22 cellular contexts compared by ENCODE assay signal in genomic region chr14:34723867-34724266, GRCh38. TPM values are rescaled to one million over a fixed set of nuclear protein-coding genes. Genes with fewer than 3 reads are reported as not detected.
DNase-seq lines count a peak whose midpoint lies in the region; ATAC-seq, FAIRE-seq and TF ChIP-seq lines count a peak whose summit lies in the region.
"Had no signal": no experiment of that assay in that cellular context is flagged by ENCODE, and none has a peak within 500 bp of the region (broad histone marks: within the 10 kb centered on the region; RNA-seq: fewer than 3 reads in every experiment).

No MANE protein-coding gene starts in this region.

- no peak overlapping the region for H3K4me3 ChIP-seq in GM23248
- H3K4me3 ChIP-seq in H1 (ENCODE audit: extremely low read depth in 1 of 4, insufficient read depth in 2 of 4, low read depth in 3 of 4, low read length in 4 of 4), result no peak overlapping the region
- H3K4me3 ChIP-seq in neural progenitor cell, result no peak overlapping the region
- H3K4me3 ChIP-seq: A549; BLaER1 treated with 17β-estradiol and CSF1 and Interleukin-3, amounts not matched to agents 10 nM and 100 nM had no signal

- H3K79me2 ChIP-seq in GM23248 (ENCODE audit: insufficient read depth) (no peaks in the 10 kb centered on the region), H1 (ENCODE audit: control insufficient read depth in 1 of 2, insufficient read depth in 2 of 2, low read length in 2 of 2) (no peaks in the 10 kb centered on the region), neural progenitor cell (ENCODE audit: low read depth) (no peaks in the 10 kb centered on the region)

- TF ChIP-seq POLR2A in H1 (IDR thresholded peaks at IDR 0.05; ENCODE audit: control extremely low read depth in 1 of 2, low read depth in 2 of 2, low read length in 2 of 2), result no peak

- H2AFZ ChIP-seq in GM23248 (peak overlapping the region; percentile 66), H1 (ENCODE audit: low read length) (no peak overlapping the region), neural progenitor cell (replicated peaks) (peak overlapping the region; percentile 92)

- H3K4me1 Mint-ChIP-seq in neural progenitor cell, result no peaks in the 10 kb centered on the region
- H3K4me1 Mint-ChIP-seq in activated T-helper 2 cell treated with anti-CD3 and anti-CD28 coated beads, Interferon-gamma antibody, Interleukin-2, Interleukin-4, amounts not matched to agents 10 μg/mL and 5 μg/mL and 100 μg/mL, durations not matched to agents 14 hours and 24 hours and 36 hours (ENCODE audit: low read depth), result peaks cover 8% of the 10 kb centered on the region

- H3K36me3 ChIP-seq in GM23248 (ENCODE audit: low read depth) (no peaks in the 10 kb centered on the region), H1 (ENCODE audit: control insufficient read depth in 2 of 4, insufficient read depth in 4 of 4, low read length in 3 of 4) (no peaks in the 10 kb centered on the region), neural progenitor cell (no peaks in the 10 kb centered on the region)
- H3K36me3 ChIP-seq: BE2C; BLaER1 treated with 17β-estradiol and CSF1 and Interleukin-3, amounts not matched to agents 10 nM and 100 nM had no signal

- H3K9me3 ChIP-seq in GM23248 (ENCODE audit: low read depth), result no peaks in the 10 kb centered on the region
- H3K9me3 ChIP-seq in H1 (ENCODE audit: insufficient read depth in 2 of 2, low read depth in 1 of 2, low read length in 1 of 2), result no peaks in the 10 kb centered on the region
- no peaks in the 10 kb centered on the region for H3K9me3 ChIP-seq in neural progenitor cell (ENCODE audit: low read depth)
- H3K9me3 ChIP-seq: A549; BE2C; BLaER1 treated with 17β-estradiol and CSF1 and Interleukin-3, amounts not matched to agents 10 nM and 100 nM had no signal

- no peak for FAIRE-seq in H1 (lab: Jason Lieb, UNC)
- FAIRE-seq: A549, D721Med, GM12892 had no signal

- no peak overlapping the region for H3K23ac ChIP-seq in H1 (ENCODE audit: insufficient read length)

- in situ Hi-C loops in GM23248 (cut with MboI), result no loop called here
- in situ Hi-C loops in GM13976 (cut with MboI; ENCODE audit: low sequenced_read_pairs, unreplicated experiment), result loop anchor here (10.0 kb wide), 1 partner anchor 49 kb away; no protein-coding TSS in a partner anchor

- no peak overlapping the region for H3K4me3 Mint-ChIP-seq in neural progenitor cell
- no peak overlapping the region for H3K4me3 Mint-ChIP-seq in activated T-helper 2 cell treated with anti-CD3 and anti-CD28 coated beads, Interferon-gamma antibody, Interleukin-2, Interleukin-4, amounts not matched to agents 10 μg/mL and 5 μg/mL and 100 μg/mL, durations not matched to agents 14 hours and 24 hours and 36 hours (ENCODE audit: low read depth)
- H3K4me3 Mint-ChIP-seq: CD8-positive, alpha-beta T cell; H9; HFFc6 had no signal

- no peak overlapping the region for H3K18ac ChIP-seq in H1 (ENCODE audit: extremely low read depth, low read length)

- no peak overlapping the region for H2BK20ac ChIP-seq in H1 (ENCODE audit: low read length)

- no peak for TF ChIP-seq CTCF in H1 (IDR thresholded peaks at IDR 0.05; ENCODE audit: control extremely low read depth in 1 of 3, insufficient read depth in 1 of 3, low read depth in 1 of 3, low read length in 3 of 3)
- TF ChIP-seq CTCF in neural progenitor cell (IDR thresholded peaks at IDR 0.05), result no peak
- no peak for TF ChIP-seq CTCF in GM13976 (IDR thresholded peaks at IDR 0.05; ENCODE audit: borderline replicate concordance, control extremely low read depth, extremely low read depth, insufficient read depth, missing control alignments)

- no peak overlapping the region for H4K5ac ChIP-seq in H1 (ENCODE audit: insufficient read length, low read depth, low read length)

- H3K27me3 ChIP-seq in GM23248 (replicated peaks; ENCODE audit: insufficient read depth) (no peaks in the 10 kb centered on the region), H1 (replicated peaks in 1 of 4; ENCODE audit: control insufficient read depth in 3 of 4, extremely low read depth in 1 of 4, insufficient read depth in 3 of 4, low read length in 3 of 4) (no peaks in the 10 kb centered on the region), neural progenitor cell (no peaks in the 10 kb centered on the region)
- H3K27me3 ChIP-seq: BE2C; BLaER1 treated with 17β-estradiol and CSF1 and Interleukin-3, amounts not matched to agents 10 nM and 100 nM had no signal

- TF ChIP-seq RAD21 in H1 (IDR thresholded peaks at IDR 0.05 in 1 of 2, conservative IDR thresholded peaks at IDR 0.05 in 1 of 2; ENCODE audit: low read depth in 2 of 2, low read length in 2 of 2), result no peak

- CTCF ChIA-PET in H1 (lab: Charles Lee; ENCODE audit: partially characterized antibody), result interaction anchor here (0.6 to 4.4 kb wide), 10 partner anchors 9 to 1066 kb away, joined by 3 to 63 read pairs (median 7); no protein-coding TSS in a partner anchor

- intact Hi-C loops in activated T-helper 2 cell treated with anti-CD3 and anti-CD28 coated beads, Interferon-gamma antibody, Interleukin-2, Interleukin-4, amounts not matched to agents 10 μg/mL and 5 μg/mL and 100 μg/mL, durations not matched to agents 14 hours and 24 hours and 36 hours (cut with micrococcal nuclease), result loop anchor here (1.0 kb wide), 1 partner anchor 52 kb away; no protein-coding TSS in a partner anchor

- POLR2A ChIA-PET in H1 (lab: Charles Lee; ENCODE audit: partially characterized antibody), result interaction anchor here (1.2 kb wide), 1 partner anchor 259 kb away, joined by 3 read pairs; the partner anchor contains the start of gene SRP54

- no peaks in the 10 kb centered on the region for H3K36me3 Mint-ChIP-seq in neural progenitor cell
- no peaks in the 10 kb centered on the region for H3K36me3 Mint-ChIP-seq in activated T-helper 2 cell treated with anti-CD3 and anti-CD28 coated beads, Interferon-gamma antibody, Interleukin-2, Interleukin-4, amounts not matched to agents 10 μg/mL and 5 μg/mL and 100 μg/mL, durations not matched to agents 14 hours and 24 hours and 36 hours (ENCODE audit: low read depth)
- H3K36me3 Mint-ChIP-seq: CD8-positive, alpha-beta T cell had no signal

- H3K4ac ChIP-seq in H1 (replicated peaks; ENCODE audit: insufficient read length, low read depth, low read length), result peak overlapping the region; percentile 14

- no peak overlapping the region for H4K8ac ChIP-seq in H1 (ENCODE audit: extremely low read depth, insufficient read depth, low read length)

- TF ChIP-seq EP300 in H1 (IDR thresholded peaks at IDR 0.05; ENCODE audit: borderline replicate concordance in 1 of 2, low read depth in 2 of 2, low read length in 2 of 2), result no peak

- H3K9ac ChIP-seq in GM23248 (no peak overlapping the region), H1 (replicated peaks in 1 of 4; ENCODE audit: extremely low read depth in 1 of 4, low read depth in 3 of 4, low read length in 3 of 4) (no peak overlapping the region), neural progenitor cell (no peak overlapping the region)
- H3K9ac ChIP-seq: BLaER1 treated with 17β-estradiol and CSF1 and Interleukin-3, amounts not matched to agents 10 nM and 100 nM had no signal

- H3K79me1 ChIP-seq in H1 (ENCODE audit: low read depth, low read length), result no peaks in the 10 kb centered on the region

- H3F3A ChIP-seq in GM23248 (ENCODE audit: insufficient read depth) (peaks cover 35% of the 10 kb centered on the region), neural progenitor cell (ENCODE audit: low read depth) (no peaks in the 10 kb centered on the region)

- H2AK5ac ChIP-seq in H1 (ENCODE audit: low read depth, low read length), result no peak overlapping the region

- no peak overlapping the region for H2BK15ac ChIP-seq in H1 (ENCODE audit: low read length)

- no peak overlapping the region for H3K27ac Mint-ChIP-seq in neural progenitor cell
- H3K27ac Mint-ChIP-seq in activated T-helper 2 cell treated with anti-CD3 and anti-CD28 coated beads, Interferon-gamma antibody, Interleukin-2, Interleukin-4, amounts not matched to agents 10 μg/mL and 5 μg/mL and 100 μg/mL, durations not matched to agents 14 hours and 24 hours and 36 hours, result no peak overlapping the region
- H3K27ac Mint-ChIP-seq: CD8-positive, alpha-beta T cell; H9 had no signal

- H4K20me1 ChIP-seq in GM23248 (ENCODE audit: insufficient read depth) (no peaks in the 10 kb centered on the region), H1 (replicated peaks in 1 of 2; ENCODE audit: control insufficient read depth in 1 of 2, insufficient read depth in 2 of 2, low read length in 2 of 2) (no peaks in the 10 kb centered on the region), neural progenitor cell (ENCODE audit: low read depth) (no peaks in the 10 kb centered on the region)
- H4K20me1 ChIP-seq: BLaER1 treated with 17β-estradiol and CSF1 and Interleukin-3, amounts not matched to agents 10 nM and 100 nM had no signal

- WGBS in GM23248 (ENCODE audit: low coverage in 1 of 2, low lambda C conversion rate in 2 of 2, missing lambda C conversion rate in 2 of 2), 2 experiments, result 83 to 85% methylated on average over 3 of the region's 3 CpGs
- 93% methylated on average over 3 of the region's 3 CpGs; no CpG with 5 or more reads in 1 of the 2 experiments for WGBS in H1 (ENCODE audit: extremely low coverage in 1 of 2, insufficient coverage in 1 of 2, insufficient read length in 1 of 2, insufficient replicate concordance in 2 of 2, low coverage in 1 of 2, low lambda C conversion rate in 2 of 2, missing lambda C conversion rate in 1 of 2), 2 experiments

- H3K23me2 ChIP-seq in H1 (ENCODE audit: low read depth, low read length), result no peaks in the 10 kb centered on the region

- H3K56ac ChIP-seq in H1 (replicated peaks; ENCODE audit: insufficient read length, low read depth, low read length), result no peak overlapping the region

- H2BK12ac ChIP-seq in H1 (ENCODE audit: low read depth, low read length), result no peak overlapping the region

- H3K27ac ChIP-seq in GM23248 (no peak overlapping the region), H1 (ENCODE audit: low read depth, low read length) (no peak overlapping the region), neural progenitor cell (no peak overlapping the region)
- H3K27ac ChIP-seq: BLaER1 treated with 17β-estradiol and CSF1 and Interleukin-3, amounts not matched to agents 10 nM and 100 nM had no signal

- H2BK120ac ChIP-seq in H1 (replicated peaks; ENCODE audit: low read depth, low read length), result no peak overlapping the region

- peaks cover 3% of the 10 kb centered on the region for H3K27me3 Mint-ChIP-seq in neural progenitor cell (ENCODE audit: insufficient read depth, low read depth)
- H3K27me3 Mint-ChIP-seq in activated T-helper 2 cell treated with anti-CD3 and anti-CD28 coated beads, Interferon-gamma antibody, Interleukin-2, Interleukin-4, amounts not matched to agents 10 μg/mL and 5 μg/mL and 100 μg/mL, durations not matched to agents 14 hours and 24 hours and 36 hours (ENCODE audit: low read depth), result peaks cover 24% of the 10 kb centered on the region

- no peak for ATAC-seq in HG03469 (IDR thresholded peaks at IDR 0.05; ENCODE audit: unreplicated experiment)
- ATAC-seq: CD8-positive, alpha-beta T cell had no signal

- no peak overlapping the region for H3K4me2 ChIP-seq in GM23248 (ENCODE audit: unreplicated experiment)
- H3K4me2 ChIP-seq in H1 (ENCODE audit: insufficient read depth in 1 of 2, low read depth in 2 of 2, low read length in 2 of 2), result no peak overlapping the region
- H3K4me2 ChIP-seq in neural progenitor cell, result no peak overlapping the region
- H3K4me2 ChIP-seq: BLaER1 treated with 17β-estradiol and CSF1 and Interleukin-3, amounts not matched to agents 10 nM and 100 nM had no signal

- H3K9me3 Mint-ChIP-seq in neural progenitor cell, result no peaks in the 10 kb centered on the region
- no peaks in the 10 kb centered on the region for H3K9me3 Mint-ChIP-seq in activated T-helper 2 cell treated with anti-CD3 and anti-CD28 coated beads, Interferon-gamma antibody, Interleukin-2, Interleukin-4, amounts not matched to agents 10 μg/mL and 5 μg/mL and 100 μg/mL, durations not matched to agents 14 hours and 24 hours and 36 hours
- H3K9me3 Mint-ChIP-seq: CD8-positive, alpha-beta T cell; H9; HFFc6 had no signal

- H3K9me2 ChIP-seq in GM23248 (ENCODE audit: insufficient read depth), result no peaks in the 10 kb centered on the region

- DNase-seq in GM23248, result no peak
- DNase-seq in NCI-H69 (lab: John Stamatoyannopoulos, UW), result peak; percentile 28
- no peak for DNase-seq in H1 (ENCODE audit: low read depth in 1 of 2, low spot score in 2 of 2)
- no peak for DNase-seq in neural progenitor cell (ENCODE audit: low spot score)
- DNase-seq in GM13976 (ENCODE audit: low spot score), result no peak
- DNase-seq in C1 segment of cervical spinal cord (lab: John Stamatoyannopoulos, UW), result no peak
- no peak for DNase-seq in activated T-helper 2 cell treated with anti-CD3 and anti-CD28 coated beads, Interferon-gamma antibody, Interleukin-2, Interleukin-4, amounts not matched to agents 10 μg/mL and 5 μg/mL and 100 μg/mL, durations not matched to agents 14 hours and 24 hours and 36 hours (ENCODE audit: low spot score)
- DNase-seq: 8988T; ACHN; AML-193; BE2C; CD8-positive, alpha-beta T cell; DMS 273 treated with DMSO at 0.1 percent for 48 hours; DMS79; EL; H9; HFFc6 had no signal

- H3K14ac ChIP-seq in H1 (ENCODE audit: insufficient read length), result no peak overlapping the region

- H2BK5ac ChIP-seq in H1 (ENCODE audit: low read depth, low read length), result no peak overlapping the region

- H3K4me1 ChIP-seq in GM23248 (ENCODE audit: insufficient read depth) (peaks cover 16% of the 10 kb centered on the region; the same call in 1 of the 2 replicates), H1 (replicated peaks in 1 of 4; ENCODE audit: control insufficient read depth in 3 of 4, insufficient read depth in 4 of 4, low read length in 3 of 4) (no peaks in the 10 kb centered on the region), neural progenitor cell (no peaks in the 10 kb centered on the region)
- H3K4me1 ChIP-seq: BE2C; BLaER1 treated with 17β-estradiol and CSF1 and Interleukin-3, amounts not matched to agents 10 nM and 100 nM had no signal

- no peak overlapping the region for H4K91ac ChIP-seq in H1 (replicated peaks; ENCODE audit: insufficient read length, low read length)

RNA-seq across cellular contexts. Expression of gene CFL2, which starts 9.5 kb away (rescaled TPM):
- total RNA-seq in GM23248 (2014; rRNA removed; shearing (Covaris generic)), result 92.2 and 103 TPM in 2 replicates
- 183 and 185 TPM in 2 replicates for polyA plus RNA-seq in GM23248 (2016; fragmentation: Nextera tagmentation; extraction: Ambion mirVana)
- 18.1 and 20.5 TPM in 2 replicates for total RNA-seq in H1 (2021; fragmentation: NEBNext Ultra II Directional; extraction: Animal tissue kit (Norgen Biotek cat#: 25700))
- polyA plus RNA-seq in H1 (2011; rRNA removed), result 5.2 and 9.7 TPM in 2 replicates
- 8.8 TPM for polyA plus RNA-seq in H1 (2011; cell fraction: cytosol; rRNA removed)
- 2.6 TPM for polyA plus RNA-seq in H1 (2011; cell fraction: nucleus; rRNA removed)
- 7.8 to 18.4 TPM (median 8.7 TPM) in 4 replicates for polyA plus RNA-seq in H1 (2012, experiment 1 of 2)
- 2.2 TPM for polyA plus RNA-seq in H1 (2012, experiment 2 of 2)
- 10.8 TPM for polyA plus RNA-seq in H1 (2013, experiment 1 of 2)
- polyA plus RNA-seq in H1 (2013, experiment 2 of 2), result 11.3 TPM
- 9.7 and 15.4 TPM in 2 replicates for polyA minus RNA-seq in H1 (2011; rRNA and poly(A)+ RNA removed)
- polyA minus RNA-seq in H1 (2011; cell fraction: cytosol; rRNA and poly(A)+ RNA removed), result 4.3 TPM
- 10.5 TPM for polyA minus RNA-seq in H1 (2011; cell fraction: nucleus; rRNA and poly(A)+ RNA removed)
- 24.5 and 105 TPM in 2 replicates for total RNA-seq in neural progenitor cell (ENCODE audit: low replicate concordance)
- 7.1 and 8.4 TPM in 2 replicates for total RNA-seq in activated T-helper 2 cell treated with anti-CD3 and anti-CD28 coated beads, Interferon-gamma antibody, Interleukin-2, Interleukin-4, amounts not matched to agents 10 μg/mL and 5 μg/mL and 100 μg/mL, durations not matched to agents 14 hours and 24 hours and 36 hours
